Comparison of ENCODE assay signal across 33 cellular contexts in the genomic region with DNA sequence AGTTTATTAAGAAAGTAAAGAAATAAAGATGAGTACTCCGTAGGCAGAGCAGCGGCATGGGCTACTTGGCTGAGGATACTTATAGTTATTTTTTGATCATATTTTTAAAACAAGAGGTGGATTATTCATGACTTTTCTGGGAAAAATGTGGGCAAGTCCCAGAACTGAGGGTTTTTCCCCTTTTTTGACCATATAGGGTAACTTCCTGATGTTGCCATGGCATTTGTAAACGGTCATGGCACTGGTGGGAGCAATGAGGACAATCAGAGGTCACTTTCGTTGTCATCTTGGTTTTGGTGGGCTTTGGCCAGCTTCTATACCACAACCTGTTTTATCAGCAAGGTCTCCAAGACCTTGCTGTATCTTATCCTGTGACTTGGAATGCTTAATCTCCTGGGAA. TPM values are rescaled to one million over a fixed set of nuclear protein-coding genes. Genes with fewer than 3 reads are reported as not detected.
"Had no signal": no experiment of that assay in that cellular context is flagged by ENCODE, and none has a peak within 500 bp of the region (broad histone marks: within the 10 kb centered on the region; RNA-seq: fewer than 3 reads in every experiment).

No MANE protein-coding gene starts in this region.

- DNase-seq: activated CD4-positive, alpha-beta memory T cell treated with anti-CD3 and anti-CD28 coated beads, Interleukin-2, amount 10 ng/mL, durations not matched to agents 7 days and 5 days; activated CD4-positive, alpha-beta T cell treated with anti-CD3 and anti-CD28 coated beads for 1 hour; activated CD4-positive, alpha-beta T cell treated with anti-CD3 and anti-CD28 coated beads for 48 hours; activated CD4-positive, CD25-positive, alpha-beta regulatory T cell; activated CD8-positive, alpha-beta memory T cell treated with anti-CD3 and anti-CD28 coated beads for 24 hours; activated CD8-positive, alpha-beta memory T cell treated with anti-CD3 and anti-CD28 coated beads, Interleukin-2, amount 10 ng/mL, durations not matched to agents 7 days and 5 days; activated CD8-positive, alpha-beta memory T cell treated with anti-CD3 and anti-CD28 coated beads, Interleukin-2, amount 50 U/mL, for 48 hours; activated effector memory CD4-positive, alpha-beta T cell treated with Interleukin-2 at 50 U/mL for 16 hours; activated naive CD4-positive, alpha-beta T cell treated with anti-CD3 and anti-CD28 coated beads, Interleukin-2, amount 10 ng/mL, durations not matched to agents 7 days and 5 days; activated naive CD8-positive, alpha-beta T cell treated with anti-CD3 and anti-CD28 coated beads, Interleukin-2, amount 50 U/mL, for 24 hours; activated T-cell treated with anti-CD3 and anti-CD28 coated beads, Interleukin-2, amount 50 U/mL, for 48 hours; amniotic stem cell; aorta; brain microvascular endothelial cell; Karpas-422; NCI-H1105 treated with DMSO at 0.1 percent for 48 hours; NCI-H1436; NCI-H1694; NCI-H1930; NCI-H2081 treated with DMSO at 0.1 percent for 48 hours; NCI-H226; NCI-H524 treated with DMSO at 0.1 percent for 48 hours; PC-3; Peyer's patch; RPMI8226; SHP77 treated with DMSO at 0.1 percent for 48 hours; SW 1271; T-helper 1 cell; T-helper 2 cell; T-helper 9 cell; WERI-Rb-1 had no signal

- ATAC-seq: activated CD8-positive, alpha-beta memory T cell treated with anti-CD3 and anti-CD28 coated beads, Interleukin-2, amount 10 ng/mL, durations not matched to agents 7 days and 5 days; activated naive CD8-positive, alpha-beta T cell treated with anti-CD3 and anti-CD28 coated beads, Interleukin-2, amount 50 U/mL, for 24 hours; PC-3; SK-N-SH treated with all-trans-retinoic acid at 6 μM for 48 hours had no signal

- H3K27me3 ChIP-seq: brain microvascular endothelial cell, cardiac muscle cell had no signal

- H3K27ac ChIP-seq: brain microvascular endothelial cell, cardiac muscle cell, Peyer's patch, WERI-Rb-1 had no signal

- H3K9me3 ChIP-seq: Peyer's patch had no signal

- H3K36me3 ChIP-seq: brain microvascular endothelial cell, cardiac muscle cell, Peyer's patch, WERI-Rb-1 had no signal

- H3K4me3 ChIP-seq: cardiac muscle cell, Peyer's patch had no signal

RNA-seq across cellular contexts. Expression of a gene that starts 5.2 kb away (rescaled TPM):
- total RNA-seq: activated CD4-positive, alpha-beta memory T cell treated with anti-CD3 and anti-CD28 coated beads, Interleukin-2, amount 10 ng/mL, durations not matched to agents 7 days and 5 days had no signal
